In genomic region chr4:153181293-153182080, GRCh38 we compare ENCODE assay signal across 25 cellular contexts. TPM values are rescaled to one million over a fixed set of nuclear protein-coding genes. Genes with fewer than 3 reads are reported as not detected.
DNase-seq lines count a peak whose midpoint lies in the region; TF ChIP-seq lines count a peak whose summit lies in the region.
"Had no signal": no experiment of that assay in that cellular context is flagged by ENCODE, and none has a peak within 500 bp of the region (broad histone marks: within the 10 kb centered on the region; RNA-seq: fewer than 3 reads in every experiment).

No MANE protein-coding gene starts in this region.

- POLR2A ChIA-PET in Caco-2 (lab: Charles Lee) = no interaction called here

- no peaks in the 10 kb centered on the region; the same call in 1 of the 2 replicates for H3K4me1 ChIP-seq in Caco-2
- no peaks in the 10 kb centered on the region for H3K4me1 ChIP-seq in adrenal gland (replicated peaks in 1 of 2)

- CTCF ChIA-PET in Caco-2 (lab: Charles Lee) = no interaction called here

- DNase-seq in EL = peak; percentile 31
- peak; percentile 79 for DNase-seq in MG63
- DNase-seq in epithelial cell of esophagus (ENCODE audit: low read depth) = peak; percentile 51
- peak; percentile 48 for DNase-seq in renal cortical epithelial cell (ENCODE audit: low read depth)
- no peak for DNase-seq in OCI-M1 (lab: John Stamatoyannopoulos, UW)
- DNase-seq in Caco-2 = no peak
- DNase-seq in adrenal gland = no peak
- DNase-seq: activated CD4-positive, CD25-positive, alpha-beta regulatory T cell; activated CD8-positive, alpha-beta T cell treated with anti-CD3 and anti-CD28 coated beads, Interleukin-2, amount 10 ng/mL, durations not matched to agents 7 days and 5 days; activated naive CD4-positive, alpha-beta T cell treated with anti-CD3 and anti-CD28 coated beads, Interleukin-2, amount 50 U/mL, for 16 hours; activated T-cell treated with anti-CD3 and anti-CD28 coated beads, Interleukin-2, amount 50 U/mL, for 72 hours; aorta; DND-41; erythroblast; KG1; kidney glomerular epithelial cell; naive B cell; NCI-H187; NCI-H748 treated with DMSO at 0.1 percent for 48 hours; ovary; stimulated activated naive B cell treated with anti-CD40 and anti-IgM and Interleukin-4, amounts not matched to agents 10 μg/mL and 1 μg/mL and 100 μg/mL, for 72 hours; thyroid gland had no signal

- 87 to 93% (median 90%) methylated on average over 9 to 12 of the region's 12 CpGs for WGBS in adrenal gland, 4 donors

- no TSS peak for BruUV-seq in Caco-2 (replicated peaks; lab: Mats Ljungman, UMichigan)

- intact Hi-C loops in Caco-2 (cut with micrococcal nuclease; ENCODE audit: unreplicated experiment) = no loop called here
- intact Hi-C loops in adrenal gland (cut with DNase I) = no loop called here

- no peak for TF ChIP-seq POLR2A in adrenal gland (IDR thresholded peaks at IDR 0.05)

- H3K4me3 ChIP-seq in MG63 (no peak overlapping the region), epithelial cell of esophagus (ENCODE audit: low read length) (no peak overlapping the region), Caco-2 (ENCODE audit: low read depth, low read length) (no peak overlapping the region), adrenal gland (no peak overlapping the region)
- H3K4me3 ChIP-seq: ovary, SK-N-MC, thyroid gland had no signal

- no peaks in the 10 kb centered on the region for H3K9me3 Mint-ChIP-seq in Caco-2 (ENCODE audit: unreplicated experiment)
- H3K9me3 Mint-ChIP-seq: activated T-cell treated with anti-CD3 and anti-CD28 coated beads, Interleukin-2, amount 50 U/mL, for 72 hours; memory B cell; naive B cell; stimulated activated naive B cell treated with anti-CD40 and anti-IgM and Interleukin-4, amounts not matched to agents 10 μg/mL and 1 μg/mL and 100 μg/mL, for 72 hours; T-helper 2 cell treated with Interferon-gamma antibody and Interleukin-4, amounts not matched to agents 5 μg/mL and 100 μg/mL, for 36 hours had no signal

- no peak overlapping the region for H3K27ac Mint-ChIP-seq in Caco-2 (ENCODE audit: unreplicated experiment)
- H3K27ac Mint-ChIP-seq: activated CD8-positive, alpha-beta T cell treated with anti-CD3 and anti-CD28 coated beads, Interleukin-2, amount 10 ng/mL, durations not matched to agents 7 days and 5 days; activated T-cell treated with anti-CD3 and anti-CD28 coated beads, Interleukin-2, amount 50 U/mL, for 72 hours; memory B cell; stimulated activated naive B cell treated with anti-CD40 and anti-IgM and Interleukin-4, amounts not matched to agents 10 μg/mL and 1 μg/mL and 100 μg/mL, for 72 hours; T-helper 2 cell treated with Interferon-gamma antibody and Interleukin-4, amounts not matched to agents 5 μg/mL and 100 μg/mL, for 36 hours had no signal

- no peaks in the 10 kb centered on the region for H3K4me1 Mint-ChIP-seq in Caco-2 (ENCODE audit: low read depth, unreplicated experiment)
- H3K4me1 Mint-ChIP-seq: memory B cell, naive B cell had no signal

- H3K27me3 Mint-ChIP-seq in Caco-2 (ENCODE audit: insufficient read depth, unreplicated experiment) = no peaks in the 10 kb centered on the region

- no peaks in the 10 kb centered on the region for H3K27me3 ChIP-seq in MG63
- H3K27me3 ChIP-seq in Caco-2 (replicated peaks; ENCODE audit: control insufficient read depth, insufficient read depth, low read length) = no peaks in the 10 kb centered on the region
- H3K27me3 ChIP-seq in adrenal gland = no peaks in the 10 kb centered on the region
- H3K27me3 ChIP-seq: ovary, thyroid gland had no signal

- no peaks in the 10 kb centered on the region for H3K36me3 Mint-ChIP-seq in Caco-2 (ENCODE audit: insufficient read depth, unreplicated experiment)
- H3K36me3 Mint-ChIP-seq: memory B cell; naive B cell; stimulated activated naive B cell treated with anti-CD40 and anti-IgM and Interleukin-4, amounts not matched to agents 10 μg/mL and 1 μg/mL and 100 μg/mL, for 72 hours had no signal

- no peaks in the 10 kb centered on the region for H3K9me3 ChIP-seq in MG63
- no peaks in the 10 kb centered on the region for H3K9me3 ChIP-seq in Caco-2
- H3K9me3 ChIP-seq in adrenal gland (replicated peaks in 1 of 3) = no peaks in the 10 kb centered on the region
- H3K9me3 ChIP-seq: ovary, thyroid gland had no signal

- H3K36me3 ChIP-seq in MG63 (no peaks in the 10 kb centered on the region), Caco-2 (ENCODE audit: control insufficient read depth, insufficient read depth, low read length) (no peaks in the 10 kb centered on the region), adrenal gland (replicated peaks in 1 of 2) (no peaks in the 10 kb centered on the region)
- H3K36me3 ChIP-seq: ovary, thyroid gland had no signal

- H3K4me3 Mint-ChIP-seq in Caco-2 (ENCODE audit: unreplicated experiment) = no peak overlapping the region
- H3K4me3 Mint-ChIP-seq: activated CD8-positive, alpha-beta T cell treated with anti-CD3 and anti-CD28 coated beads, Interleukin-2, amount 10 ng/mL, durations not matched to agents 7 days and 5 days; activated T-cell treated with anti-CD3 and anti-CD28 coated beads, Interleukin-2, amount 50 U/mL, for 72 hours; memory B cell; naive B cell; stimulated activated naive B cell treated with anti-CD40 and anti-IgM and Interleukin-4, amounts not matched to agents 10 μg/mL and 1 μg/mL and 100 μg/mL, for 72 hours; T-helper 2 cell treated with Interferon-gamma antibody and Interleukin-4, amounts not matched to agents 5 μg/mL and 100 μg/mL, for 36 hours had no signal

- H3K27ac ChIP-seq in adrenal gland = no peak overlapping the region
- H3K27ac ChIP-seq: ovary, SK-N-MC, thyroid gland had no signal

- TF ChIP-seq CTCF in epithelial cell of esophagus (IDR thresholded peaks at IDR 0.05; ENCODE audit: insufficient read depth, low read depth, low read length, missing control alignments) (no peak), Caco-2 (IDR thresholded peaks at IDR 0.05; ENCODE audit: insufficient read depth in 1 of 2, low read depth in 1 of 2, low read length in 1 of 2, severe bottlenecking in 1 of 2, unreplicated experiment in 1 of 2) (no peak), adrenal gland (IDR thresholded peaks at IDR 0.05) (no peak)

RNA-seq across cellular contexts. Expression of gene TRIM2, which starts 22.8 kb away (rescaled TPM):
- total RNA-seq in MG63 (2014; rRNA removed; shearing (Covaris generic); ENCODE audit: low replicate concordance) = 7.0 and 10.5 TPM in 2 replicates
- total RNA-seq in renal cortical epithelial cell (110 and 181 TPM in 2 replicates), Caco-2 (2022) (62.0 and 62.3 TPM in 2 replicates), adrenal gland (10 to 100 TPM; 22.2 to 70.4 (median 47.8) TPM)
- polyA plus RNA-seq in adrenal gland = 10 to 100 TPM in 2 of 3 donors, 1 to 10 TPM in 1; 6.2 to 58.9 (median 11.9) TPM

Comparison
In these comparisons a context has a peak if more than half of its experiments do, and no peak if none do; other contexts are left out.
1. DNase-seq: peak in EL (single experiment), MG63 (single experiment), epithelial cell of esophagus (single experiment) and renal cortical epithelial cell (single experiment); none in OCI-M1 (single experiment), Caco-2 (0 of 2) and adrenal gland (0 of 7).